8 cellular contexts compared by ENCODE assay signal in the genomic region with DNA sequence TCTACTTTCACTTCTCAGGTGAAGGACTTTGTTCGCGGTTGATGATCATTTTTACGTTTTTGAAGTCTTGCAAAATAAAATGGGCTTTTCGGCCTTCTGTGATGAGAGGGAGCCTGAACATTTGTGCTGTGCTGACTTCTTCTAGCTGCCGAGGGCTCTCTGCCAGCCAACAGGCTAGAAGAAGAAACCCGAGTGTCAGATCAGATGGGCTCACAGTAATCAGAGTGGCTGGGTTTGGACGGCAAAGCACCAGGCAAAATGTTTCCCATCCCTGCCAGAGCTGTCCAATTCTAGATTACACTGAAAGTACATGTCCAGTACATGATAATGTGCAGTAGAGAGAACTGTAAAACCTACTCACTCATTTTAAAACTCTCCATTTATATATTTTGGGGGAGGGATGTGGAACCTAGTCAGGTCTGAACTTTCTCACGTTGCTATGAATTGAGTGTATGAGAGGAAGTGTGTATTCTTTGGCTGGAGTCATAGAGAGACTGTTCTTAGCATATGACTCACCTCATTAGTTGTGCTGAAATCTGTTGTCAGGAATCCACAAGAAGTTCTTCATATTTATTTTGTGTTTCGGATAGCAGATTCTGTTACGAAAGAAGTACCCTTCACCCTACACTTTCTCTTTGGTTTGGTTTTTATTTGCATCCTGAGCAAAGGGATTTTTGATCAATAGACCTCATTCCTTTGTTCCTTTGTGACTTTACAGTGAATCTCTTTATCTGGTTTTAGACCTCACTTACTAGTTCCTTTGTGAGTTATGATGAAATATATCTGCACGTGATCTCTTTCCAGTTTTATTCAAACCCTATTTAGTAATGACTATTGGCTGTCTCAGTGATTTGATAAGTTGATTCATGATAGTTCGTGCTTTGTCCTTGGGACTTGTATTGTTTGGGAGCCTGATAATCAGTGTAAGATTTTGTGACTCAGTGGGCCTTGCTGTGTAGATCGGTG. TPM values are rescaled to one million over a fixed set of nuclear protein-coding genes. Genes with fewer than 3 reads are reported as not detected.
DNase-seq lines count a peak whose midpoint lies in the region; ATAC-seq and TF ChIP-seq lines count a peak whose summit lies in the region.

No MANE protein-coding gene starts in this region.

- peak overlapping the region; percentile 6 for H2AFZ ChIP-seq in mammary epithelial cell (ENCODE audit: low read depth, low read length)

- peak overlapping the region; percentile 92 for H3K9ac ChIP-seq in SK-N-MC (ENCODE audit: insufficient read length)
- H3K9ac ChIP-seq in mammary epithelial cell (ENCODE audit: insufficient read depth, low read length): peak overlapping the region; percentile 75

- peaks cover 67% of the 10 kb centered on the region for H3K36me3 Mint-ChIP-seq in Calu3 (ENCODE audit: insufficient read depth, unreplicated experiment)

- DNase-seq in Calu3 (no peak), SK-N-MC (ENCODE audit: low read depth, low spot score) (no peak), mammary epithelial cell (peak; percentile 92), iPS-NIHi11 (ENCODE audit: low spot score) (no peak)
- peak; percentile 38 to 46 for DNase-seq in stimulated activated CD4-positive, alpha-beta T cell treated with anti-CD3 and anti-CD28 coated beads, Interleukin-2, amount 100 ng/mL, for 24 hours

- in situ Hi-C loops in mammary epithelial cell (cut with MboI; ENCODE audit: low sequenced_read_pairs in 2 of 2): loop anchor here in 1 of 2 donors (25.0 kb wide), 1 partner anchor 109 kb away; no protein-coding TSS in a partner anchor

- H3K36me3 ChIP-seq in SK-N-MC (ENCODE audit: insufficient read depth, low read length): peaks cover 85% of the 10 kb centered on the region
- H3K36me3 ChIP-seq in mammary epithelial cell (ENCODE audit: insufficient read depth, low read length): no peaks in the 10 kb centered on the region

- no peaks in the 10 kb centered on the region for H3K27me3 Mint-ChIP-seq in Calu3 (ENCODE audit: unreplicated experiment)

- H3K4me1 ChIP-seq in mammary epithelial cell (ENCODE audit: insufficient read depth, low read length): peaks cover 53% of the 10 kb centered on the region

- H3K79me2 ChIP-seq in mammary epithelial cell (ENCODE audit: insufficient read depth, low read length): peaks cover 93% of the 10 kb centered on the region

- CTCF ChIA-PET in Calu3 (lab: Charles Lee): interaction anchor here (1.2 kb wide), 1 partner anchor 239 kb away, joined by 3 read pairs; no protein-coding TSS in a partner anchor
- CTCF ChIA-PET in mammary epithelial cell (lab: Charles Lee; ENCODE audit: low non-redundant PET): no interaction called here

- H3K27ac Mint-ChIP-seq in Calu3 (ENCODE audit: unreplicated experiment): peak overlapping the region; percentile 72

- dilution Hi-C loops in mammary epithelial cell (cut with HindIII; ENCODE audit: low sequenced_read_pairs): no loop called here

- peaks cover 2% of the 10 kb centered on the region for H4K20me1 ChIP-seq in mammary epithelial cell (ENCODE audit: insufficient read depth, low read length)

- no peaks in the 10 kb centered on the region for H3K27me3 ChIP-seq in mammary epithelial cell (ENCODE audit: insufficient read depth, low read length)
- H3K27me3 ChIP-seq in layer of hippocampus (ENCODE audit: control insufficient read depth, insufficient read depth, low read length): no peaks in the 10 kb centered on the region

- peaks cover 36% of the 10 kb centered on the region for H3K4me1 Mint-ChIP-seq in Calu3 (ENCODE audit: low read depth, unreplicated experiment)

- H3K27ac ChIP-seq in SK-N-MC (peak overlapping the region; percentile 39), mammary epithelial cell (ENCODE audit: insufficient read depth, low read depth, low read length) (peak overlapping the region; percentile 95), layer of hippocampus (ENCODE audit: low read depth, low read length) (peak overlapping the region; percentile 81)

- peak overlapping the region; percentile 84 for H3K4me2 ChIP-seq in mammary epithelial cell (ENCODE audit: insufficient read depth, low read depth, low read length)

- TSS peak; percentile 47 for BruUV-seq in Calu3 (replicated peaks; lab: Mats Ljungman, UMichigan)
- TSS peak; percentile 20 for BruUV-seq in mammary epithelial cell (replicated peaks; lab: Mats Ljungman, UMichigan)

- intact Hi-C loops in Calu3 (cut with micrococcal nuclease; ENCODE audit: unreplicated experiment): loop anchor here (5.0 kb wide), 1 partner anchor 109 kb away; no protein-coding TSS in a partner anchor
- intact Hi-C loops in mammary epithelial cell (cut with micrococcal nuclease): loop anchor here (1.0 to 5.0 kb wide), 4 partner anchors 10 to 226 kb away; no protein-coding TSS in a partner anchor

- H3K9me3 ChIP-seq in SK-N-MC (ENCODE audit: low read depth, low read length) (no peaks in the 10 kb centered on the region), mammary epithelial cell (replicated peaks; ENCODE audit: insufficient read depth, low read length) (no peaks in the 10 kb centered on the region)

- H3K9me3 Mint-ChIP-seq in Calu3 (ENCODE audit: low read depth, unreplicated experiment): no peaks in the 10 kb centered on the region

- H3K4me3 Mint-ChIP-seq in Calu3 (ENCODE audit: low read depth, unreplicated experiment): peak overlapping the region; percentile 79

- ATAC-seq in GM19397 (IDR thresholded peaks at IDR 0.05; ENCODE audit: unreplicated experiment): peak; percentile 50
- peak; percentile 70 for ATAC-seq in HG03460 (IDR thresholded peaks at IDR 0.05; ENCODE audit: unreplicated experiment)

- TF ChIP-seq CTCF in Calu3 (IDR thresholded peaks at IDR 0.05; ENCODE audit: unreplicated experiment): no peak
- no peak for TF ChIP-seq CTCF in mammary epithelial cell (conservative IDR thresholded peaks at IDR 0.05 in 1 of 2, IDR thresholded peaks at IDR 0.05 in 1 of 2; ENCODE audit: extremely low read depth in 1 of 2, insufficient read depth in 1 of 2, low read depth in 1 of 2, low read length in 2 of 2)

- 38% methylated on average over 13 of the region's 13 CpGs for WGBS in mammary epithelial cell (ENCODE audit: low coverage, missing lambda C conversion rate)

- H3K4me3 ChIP-seq in SK-N-MC (peak overlapping the region; percentile 83), mammary epithelial cell (replicated peaks in 1 of 3; ENCODE audit: insufficient read depth in 1 of 3, low read depth in 2 of 3, low read length in 3 of 3) (peak overlapping the region; percentile 23 to 37 (median 31))

RNA-seq across cellular contexts. Expression of gene ATP1A1, which starts 4.8 kb away (rescaled TPM):
- 457 and 484 TPM in 2 replicates for total RNA-seq in Calu3 (2022)
- total RNA-seq in mammary epithelial cell: 100 to 1,000 TPM; 359 to 505 TPM
- polyA plus RNA-seq in mammary epithelial cell: 660 TPM
- 731 TPM for polyA minus RNA-seq in mammary epithelial cell

Comparison
In these comparisons a context has a peak if more than half of its experiments do, and no peak if none do; other contexts are left out.
1. DNase-seq: peak in mammary epithelial cell (single experiment) and stimulated activated CD4-positive, alpha-beta T cell treated with anti-CD3 and anti-CD28 coated beads, Interleukin-2, amount 100 ng/mL, for 24 hours (2 of 2); none in Calu3 (single experiment), SK-N-MC (single experiment) and iPS-NIHi11 (single experiment).
2. H3K27ac ChIP-seq: peak in every context shown above with its lines; median percentile 95 in mammary epithelial cell; 81 in layer of hippocampus; 39 in SK-N-MC.